Comparison of ENCODE assay signal across 8 cellular contexts in genomic region chr2:129812071-129812470, GRCh38.
DNase-seq lines count a peak whose midpoint lies in the region; ATAC-seq, FAIRE-seq and TF ChIP-seq lines count a peak whose summit lies in the region.

No MANE protein-coding gene starts in this region.

- no peak for TF ChIP-seq EP300 in GM12878 (IDR thresholded peaks at IDR 0.05; ENCODE audit: borderline replicate concordance in 1 of 2, control insufficient read depth in 1 of 2, low read depth in 2 of 2, low read length in 2 of 2)

- no peak overlapping the region for H3K27ac ChIP-seq in GM12878 (ENCODE audit: control insufficient read depth, insufficient read depth)

- H3K27me3 Mint-ChIP-seq in progenitor cell of endocrine pancreas = peaks cover 19% of the 10 kb centered on the region
- peaks cover 12% of the 10 kb centered on the region for H3K27me3 Mint-ChIP-seq in activated CD4-positive, alpha-beta memory T cell treated with anti-CD3 and anti-CD28 coated beads, Interleukin-2, amount 10 ng/mL, durations not matched to agents 7 days and 5 days

- H3K4me1 ChIP-seq in GM12878 (ENCODE audit: control insufficient read depth, insufficient read depth, low read length) = no peaks in the 10 kb centered on the region

- H3K9me3 ChIP-seq in GM12878 (replicated peaks; ENCODE audit: control insufficient read depth, insufficient read depth, low read length) = no peaks in the 10 kb centered on the region; the same call in 2 of the 3 replicates

- H3K4me1 Mint-ChIP-seq in progenitor cell of endocrine pancreas (ENCODE audit: low read depth) = peaks cover 9% of the 10 kb centered on the region
- H3K4me1 Mint-ChIP-seq in activated CD4-positive, alpha-beta memory T cell treated with anti-CD3 and anti-CD28 coated beads, Interleukin-2, amount 10 ng/mL, durations not matched to agents 7 days and 5 days = no peaks in the 10 kb centered on the region

- H3K4me3 Mint-ChIP-seq in progenitor cell of endocrine pancreas (ENCODE audit: low read depth) = no peak overlapping the region
- no peak overlapping the region for H3K4me3 Mint-ChIP-seq in activated CD4-positive, alpha-beta memory T cell treated with anti-CD3 and anti-CD28 coated beads, Interleukin-2, amount 10 ng/mL, durations not matched to agents 7 days and 5 days

- H3K9ac ChIP-seq in GM12878 (ENCODE audit: control insufficient read depth, insufficient read depth, low read length) = no peak overlapping the region

- no peak overlapping the region for H3K4me2 ChIP-seq in GM12878 (ENCODE audit: control insufficient read depth, insufficient read depth)

- no peak overlapping the region for H2AFZ ChIP-seq in GM12878 (ENCODE audit: control insufficient read depth, low read depth, low read length)

- no peaks in the 10 kb centered on the region for H3K79me2 ChIP-seq in GM12878 (ENCODE audit: control insufficient read depth, insufficient read depth, low read length)

- no peaks in the 10 kb centered on the region for H4K20me1 ChIP-seq in GM12878 (ENCODE audit: control insufficient read depth, insufficient read depth)

- 14% methylated on average over 4 of the region's 4 CpGs for WGBS in GM12878 (ENCODE audit: insufficient coverage, insufficient replicate concordance, low lambda C conversion rate, missing lambda C conversion rate)

- H3K9me3 Mint-ChIP-seq in progenitor cell of endocrine pancreas (ENCODE audit: low read depth) = peaks cover 16% of the 10 kb centered on the region
- no peaks in the 10 kb centered on the region for H3K9me3 Mint-ChIP-seq in activated CD4-positive, alpha-beta memory T cell treated with anti-CD3 and anti-CD28 coated beads, Interleukin-2, amount 10 ng/mL, durations not matched to agents 7 days and 5 days

- no peak overlapping the region for H3K27ac Mint-ChIP-seq in progenitor cell of endocrine pancreas
- H3K27ac Mint-ChIP-seq in activated CD4-positive, alpha-beta memory T cell treated with anti-CD3 and anti-CD28 coated beads, Interleukin-2, amount 10 ng/mL, durations not matched to agents 7 days and 5 days = no peak overlapping the region

- TF ChIP-seq CTCF in GM12878 (IDR thresholded peaks at IDR 0.05 in 2 of 3, conservative IDR thresholded peaks at IDR 0.05 in 1 of 3; ENCODE audit: control insufficient read depth in 2 of 3, extremely low read depth in 1 of 3, insufficient read depth in 1 of 3, low read depth in 3 of 3, low read length in 3 of 3) (no peak), progenitor cell of endocrine pancreas (IDR thresholded peaks at IDR 0.05; ENCODE audit: unreplicated experiment) (no peak)

- intact Hi-C loops in GM12878 (cut with micrococcal nuclease; ENCODE audit: unreplicated experiment) = no loop called here

- POLR2A ChIA-PET in GM12878 (lab: Charles Lee) = no interaction called here
- POLR2A ChIA-PET in activated CD4-positive, alpha-beta memory T cell treated with anti-CD3 and anti-CD28 coated beads, Interleukin-2, amount 10 ng/mL, durations not matched to agents 7 days and 5 days (lab: Charles Lee) = no interaction called here

- no peak for FAIRE-seq in GM12878 (lab: Jason Lieb, UNC)

- H3K36me3 Mint-ChIP-seq in progenitor cell of endocrine pancreas (ENCODE audit: insufficient read depth) = peaks cover 2% of the 10 kb centered on the region
- no peaks in the 10 kb centered on the region for H3K36me3 Mint-ChIP-seq in activated CD4-positive, alpha-beta memory T cell treated with anti-CD3 and anti-CD28 coated beads, Interleukin-2, amount 10 ng/mL, durations not matched to agents 7 days and 5 days (ENCODE audit: low read depth)

- ATAC-seq in HG03432 (IDR thresholded peaks at IDR 0.05; ENCODE audit: unreplicated experiment) = peak; percentile 76
- ATAC-seq in GM12878 = peak; percentile 81
- ATAC-seq in stimulated activated naive CD8-positive, alpha-beta T cell treated with anti-CD3 and anti-CD28 coated beads, Interleukin-15, Interleukin-2, amounts not matched to agents 100 U/mL and 50 U/mL, for 24 hours = peak; percentile 91

- CTCF ChIA-PET in GM12878 (lab: Yijun Ruan, JAX) = no interaction called here
- CTCF ChIA-PET in activated CD4-positive, alpha-beta memory T cell treated with anti-CD3 and anti-CD28 coated beads, Interleukin-2, amount 10 ng/mL, durations not matched to agents 7 days and 5 days (lab: Charles Lee) = no interaction called here

- TF ChIP-seq RAD21 in GM12878 (IDR thresholded peaks at IDR 0.05; ENCODE audit: insufficient read depth, low read depth, low read length) = no peak

- BruUV-seq in GM12878 (replicated peaks; lab: Mats Ljungman, UMichigan) = no TSS peak

- in situ Hi-C loops in GM12878 (cut with MboI) = no loop called here

- no peak overlapping the region for H3K4me3 ChIP-seq in GM12878

- DNase-seq in NCI-H345 (lab: John Stamatoyannopoulos, UW) (peak; percentile 27), NCI-H345 treated with DMSO at 0.1 percent for 48 hours (lab: John Stamatoyannopoulos, UW; ENCODE audit: unreplicated experiment) (no peak), GM12878 (ENCODE audit: low read depth, low spot score) (peak; percentile 33), progenitor cell of endocrine pancreas (ENCODE audit: low spot score, unreplicated experiment) (no peak)
- DNase-seq in stimulated activated naive CD8-positive, alpha-beta T cell treated with anti-CD3 and anti-CD28 coated beads, Interleukin-15, Interleukin-2, amounts not matched to agents 100 U/mL and 50 U/mL, for 24 hours = peak; percentile 20
- DNase-seq in activated naive CD4-positive, alpha-beta T cell treated with anti-CD3 and anti-CD28 coated beads, Interleukin-2, amount 50 U/mL, for 16 hours = no peak
- no peak for DNase-seq in activated CD4-positive, alpha-beta memory T cell treated with anti-CD3 and anti-CD28 coated beads, Interleukin-2, amount 10 ng/mL, durations not matched to agents 7 days and 5 days

- RAD21 ChIA-PET in GM12878 (lab: Charles Lee; ENCODE audit: unreplicated experiment) = no interaction called here

- H3K36me3 ChIP-seq in GM12878 (ENCODE audit: control insufficient read depth in 2 of 2, insufficient read depth in 2 of 2, low read length in 1 of 2) = no peaks in the 10 kb centered on the region

- no peaks in the 10 kb centered on the region for H3K27me3 ChIP-seq in GM12878 (replicated peaks in 1 of 2; ENCODE audit: control insufficient read depth in 2 of 2, insufficient read depth in 2 of 2, low read length in 1 of 2)

- no peak for TF ChIP-seq POLR2A in GM12878 (IDR thresholded peaks at IDR 0.05; ENCODE audit: low read depth, low read length)

- SMC1A ChIA-PET in GM12878 (lab: Charles Lee; ENCODE audit: uncharacterized antibody, unreplicated experiment) = no interaction called here

TF ChIP-seq in GM12878, 131 proteins besides CTCF, POLR2A, EP300 and RAD21 (continues in another document):
- TF ChIP-seq IRF5 (IDR thresholded peaks at IDR 0.05; ENCODE audit: borderline replicate concordance) (no peak), KLF5 (IDR thresholded peaks at IDR 0.05; ENCODE audit: partially characterized antibody) (no peak), MTA2 (IDR thresholded peaks at IDR 0.05; ENCODE audit: low read depth) (peak; percentile 44; the same call in 1 of the 2 replicates), REST (IDR thresholded peaks at IDR 0.05; ENCODE audit: low read depth, low read length) (no peak), RUNX3 (IDR thresholded peaks at IDR 0.05; ENCODE audit: low read length) (0 out of 2 replicates have a peak, but pooled peaks have one; percentile 17), RCOR1 (conservative IDR thresholded peaks at IDR 0.05; ENCODE audit: low read depth, low read length) (no peak)

Comparison
In these comparisons a context has a peak if more than half of its experiments do, and no peak if none do; other contexts are left out.
1. DNase-seq: peak in NCI-H345 (single experiment), GM12878 (single experiment) and stimulated activated naive CD8-positive, alpha-beta T cell treated with anti-CD3 and anti-CD28 coated beads, Interleukin-15, Interleukin-2, amounts not matched to agents 100 U/mL and 50 U/mL, for 24 hours (single experiment); none in NCI-H345 treated with DMSO at 0.1 percent for 48 hours (single experiment), progenitor cell of endocrine pancreas (single experiment), activated naive CD4-positive, alpha-beta T cell treated with anti-CD3 and anti-CD28 coated beads, Interleukin-2, amount 50 U/mL, for 16 hours (single experiment) and activated CD4-positive, alpha-beta memory T cell treated with anti-CD3 and anti-CD28 coated beads, Interleukin-2, amount 10 ng/mL, durations not matched to agents 7 days and 5 days (single experiment).
2. Peak in every context shown above with its lines, with median percentiles within 50 percentile points of each other: ATAC-seq.